ENCODE assay signal across 17 cellular contexts in genomic region chr5:124176692-124177091, GRCh38.
DNase-seq lines count a peak whose midpoint lies in the region; ATAC-seq, FAIRE-seq and TF ChIP-seq lines count a peak whose summit lies in the region.
"Had no signal": no experiment of that assay in that cellular context is flagged by ENCODE, and none has a peak within 500 bp of the region (broad histone marks: within the 10 kb centered on the region; RNA-seq: fewer than 3 reads in every experiment).

No MANE protein-coding gene starts in this region.

- TF ChIP-seq EP300 in HepG2 (IDR thresholded peaks at IDR 0.05; ENCODE audit: low read depth in 2 of 2, low read length in 2 of 2) (no peak), HepG2 (CRISPR knock-in tag; IDR thresholded peaks at IDR 0.05; ENCODE audit: borderline replicate concordance) (no peak)

- H3K4me3 ChIP-seq in left ventricle myocardium inferior, result no peak overlapping the region
- no peak overlapping the region for H3K4me3 ChIP-seq in tibial artery
- no peak overlapping the region for H3K4me3 ChIP-seq in HepG2 (replicated peaks in 1 of 3; ENCODE audit: insufficient read depth in 1 of 3, low read depth in 2 of 3, low read length in 3 of 3)
- no peak overlapping the region for H3K4me3 ChIP-seq in Peyer's patch
- H3K4me3 ChIP-seq: tibial nerve had no signal

- TF ChIP-seq CTCF in left ventricle myocardium inferior (IDR thresholded peaks at IDR 0.05; ENCODE audit: borderline replicate concordance) (peak; percentile 53), tibial artery (IDR thresholded peaks at IDR 0.05) (peak in 1 of 2 experiments; percentile 30), HepG2 (CRISPR knock-in tag; IDR thresholded peaks at IDR 0.05) (no peak), Peyer's patch (IDR thresholded peaks at IDR 0.05) (no peak)

- BruUV-seq in HepG2 (replicated peaks; lab: Mats Ljungman, UMichigan), result no TSS peak

- H2AFZ ChIP-seq in HepG2 (ENCODE audit: low read length), result no peak overlapping the region

- TF ChIP-seq POLR2A in HepG2 (IDR thresholded peaks at IDR 0.05; ENCODE audit: insufficient read depth in 1 of 2, low read depth in 2 of 2, low read length in 2 of 2) (no peak), Peyer's patch (IDR thresholded peaks at IDR 0.05) (no peak)

- DNase-seq in DMS53 (lab: John Stamatoyannopoulos, UW), result peak; percentile 31
- no peak for DNase-seq in DMS53 treated with DMSO at 0.1 percent for 48 hours (lab: John Stamatoyannopoulos, UW; ENCODE audit: unreplicated experiment)
- DNase-seq in amniotic epithelial cell (ENCODE audit: low read depth), result peak; percentile 17
- peak; percentile 28 for DNase-seq in left ventricle myocardium inferior
- peak; percentile 38 to 75 for DNase-seq in tibial artery
- no peak for DNase-seq in HepG2 (ENCODE audit: low spot score)
- DNase-seq in hepatic stellate cell (ENCODE audit: low spot score), result no peak
- DNase-seq in Peyer's patch, result no peak
- DNase-seq: activated CD8-positive, alpha-beta memory T cell treated with anti-CD3 and anti-CD28 coated beads for 24 hours; activated naive CD4-positive, alpha-beta T cell treated with anti-CD3 and anti-CD28 coated beads for 36 hours; foreskin fibroblast; kidney; stimulated activated CD4-positive, alpha-beta T cell treated with anti-CD3 and anti-CD28 coated beads, Interleukin-12 subunit alpha, Interleukin-12 subunit beta, amount 100 ng/mL, for 4 hours had no signal

- in situ Hi-C loops in HepG2 (cut with HindIII; ENCODE audit: extremely low pct_ligation_motif_present, low pct_unique_long_range_greater_than_20kb), result no loop called here

- no peaks in the 10 kb centered on the region for H3K36me3 ChIP-seq in left ventricle myocardium inferior
- no peaks in the 10 kb centered on the region for H3K36me3 ChIP-seq in tibial artery
- H3K36me3 ChIP-seq in HepG2 (replicated peaks in 1 of 2; ENCODE audit: control insufficient read depth in 1 of 2, insufficient read depth in 2 of 2, low read length in 2 of 2), result no peaks in the 10 kb centered on the region
- H3K36me3 ChIP-seq in Peyer's patch, result no peaks in the 10 kb centered on the region
- H3K36me3 ChIP-seq: tibial nerve had no signal

- no peaks in the 10 kb centered on the region for H3K27me3 ChIP-seq in left ventricle myocardium inferior (ENCODE audit: low read depth)
- no peaks in the 10 kb centered on the region for H3K27me3 ChIP-seq in tibial artery
- H3K27me3 ChIP-seq in HepG2 (ENCODE audit: control insufficient read depth in 1 of 2, insufficient read depth in 2 of 2, low read length in 2 of 2), result no peaks in the 10 kb centered on the region
- H3K27me3 ChIP-seq in Peyer's patch, result no peaks in the 10 kb centered on the region
- H3K27me3 ChIP-seq: tibial nerve had no signal

- CTCF ChIA-PET in HepG2 (lab: Yijun Ruan, JAX; ENCODE audit: low intra/inter-chr PET ratio, low total read pairs), result no interaction called here

- H3K79me2 ChIP-seq in HepG2 (ENCODE audit: insufficient read depth, low read length), result no peaks in the 10 kb centered on the region

- H3K9me3 ChIP-seq in left ventricle myocardium inferior (replicated peaks), result peaks cover 33% of the 10 kb centered on the region
- peaks cover 0 to 9% (median 9%) of the 10 kb centered on the region in 3 donors for H3K9me3 ChIP-seq in tibial artery
- peaks cover 23% of the 10 kb centered on the region for H3K9me3 ChIP-seq in HepG2 (ENCODE audit: low read length)
- H3K9me3 ChIP-seq in Peyer's patch, result no peaks in the 10 kb centered on the region

- no peak overlapping the region for H3K4me2 ChIP-seq in HepG2 (ENCODE audit: low read depth, low read length)
- H3K4me2 ChIP-seq: KMS-11 had no signal

- no peak overlapping the region for H3K27ac ChIP-seq in left ventricle myocardium inferior (replicated peaks)
- no peak overlapping the region for H3K27ac ChIP-seq in tibial artery
- H3K27ac ChIP-seq in HepG2 (ENCODE audit: extremely low read length, insufficient read depth, low read length), result no peak overlapping the region
- no peak overlapping the region for H3K27ac ChIP-seq in Peyer's patch
- H3K27ac ChIP-seq: KMS-11, tibial nerve had no signal

- no peak for TF ChIP-seq RAD21 in HepG2 (CRISPR knock-in tag; IDR thresholded peaks at IDR 0.05)

- no peak for ATAC-seq in HepG2
- ATAC-seq: natural killer cell treated with Interleukin-12 subunit alpha and Interleukin-12 subunit beta and Interleukin-15 and Interleukin-18, amount 100 ng/mL, for 72 hours had no signal

- no peaks in the 10 kb centered on the region for H4K20me1 ChIP-seq in HepG2 (ENCODE audit: insufficient read depth, low read length)

- H3K4me1 ChIP-seq in left ventricle myocardium inferior (peaks cover 6% of the 10 kb centered on the region), tibial artery (peaks cover 0 to 10% (median 2%) of the 10 kb centered on the region in 4 donors), HepG2 (ENCODE audit: insufficient read depth, low read length) (no peaks in the 10 kb centered on the region), Peyer's patch (peaks cover 0 to 4% (median 0%) of the 10 kb centered on the region in 4 donors)
- H3K4me1 ChIP-seq: tibial nerve had no signal

- FAIRE-seq in HepG2 (lab: Jason Lieb, UNC), result no peak
- FAIRE-seq: D721Med had no signal

- intact Hi-C loops in left ventricle myocardium inferior (cut with micrococcal nuclease) (no loop called here), tibial artery (cut with DNase I; ENCODE audit: low total_unique reads) (no loop called here), HepG2 (cut with micrococcal nuclease; ENCODE audit: unreplicated experiment) (no loop called here)

- H3K9ac ChIP-seq in HepG2 (ENCODE audit: insufficient read depth, low read depth, low read length), result no peak overlapping the region
- H3K9ac ChIP-seq: KMS-11 had no signal

- POLR2A ChIA-PET in HepG2 (lab: Yijun Ruan, JAX), result no interaction called here

TF ChIP-seq in HepG2, 621 proteins besides CTCF, POLR2A, EP300 and RAD21 (continues in another document):
- TF ChIP-seq ZNF207 (IDR thresholded peaks at IDR 0.05; ENCODE audit: borderline replicate concordance) (no peak), FOXJ3 (CRISPR knock-in tag; IDR thresholded peaks at IDR 0.05; ENCODE audit: borderline replicate concordance) (no peak), ZNF720 (CRISPR knock-in tag; IDR thresholded peaks at IDR 0.05) (no peak), KDM5B (CRISPR knock-in tag; IDR thresholded peaks at IDR 0.05; ENCODE audit: borderline replicate concordance) (no peak), ZSCAN30 (CRISPR knock-in tag; IDR thresholded peaks at IDR 0.05) (no peak), ARID2 (CRISPR knock-in tag; IDR thresholded peaks at IDR 0.05; ENCODE audit: borderline replicate concordance) (no peak)
- TF ChIP-seq, protein P1, sequence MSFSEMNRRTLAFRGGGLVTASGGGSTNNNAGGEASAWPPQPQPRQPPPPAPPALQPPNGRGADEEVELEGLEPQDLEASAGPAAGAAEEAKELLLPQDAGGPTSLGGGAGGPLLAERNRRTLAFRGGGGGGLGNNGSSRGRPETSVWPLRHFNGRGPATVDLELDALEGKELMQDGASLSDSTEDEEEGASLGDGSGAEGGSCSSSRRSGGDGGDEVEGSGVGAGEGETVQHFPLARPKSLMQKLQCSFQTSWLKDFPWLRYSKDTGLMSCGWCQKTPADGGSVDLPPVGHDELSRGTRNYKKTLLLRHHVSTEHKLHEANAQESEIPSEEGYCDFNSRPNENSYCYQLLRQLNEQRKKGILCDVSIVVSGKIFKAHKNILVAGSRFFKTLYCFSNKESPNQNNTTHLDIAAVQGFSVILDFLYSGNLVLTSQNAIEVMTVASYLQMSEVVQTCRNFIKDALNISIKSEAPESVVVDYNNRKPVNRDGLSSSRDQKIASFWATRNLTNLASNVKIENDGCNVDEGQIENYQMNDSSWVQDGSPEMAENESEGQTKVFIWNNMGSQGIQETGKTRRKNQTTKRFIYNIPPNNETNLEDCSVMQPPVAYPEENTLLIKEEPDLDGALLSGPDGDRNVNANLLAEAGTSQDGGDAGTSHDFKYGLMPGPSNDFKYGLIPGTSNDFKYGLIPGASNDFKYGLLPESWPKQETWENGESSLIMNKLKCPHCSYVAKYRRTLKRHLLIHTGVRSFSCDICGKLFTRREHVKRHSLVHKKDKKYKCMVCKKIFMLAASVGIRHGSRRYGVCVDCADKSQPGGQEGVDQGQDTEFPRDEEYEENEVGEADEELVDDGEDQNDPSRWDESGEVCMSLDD (CRISPR knock-in tag; IDR thresholded peaks at IDR 0.05; ENCODE audit: borderline replicate concordance), result no peak
- TF ChIP-seq, protein P2, sequence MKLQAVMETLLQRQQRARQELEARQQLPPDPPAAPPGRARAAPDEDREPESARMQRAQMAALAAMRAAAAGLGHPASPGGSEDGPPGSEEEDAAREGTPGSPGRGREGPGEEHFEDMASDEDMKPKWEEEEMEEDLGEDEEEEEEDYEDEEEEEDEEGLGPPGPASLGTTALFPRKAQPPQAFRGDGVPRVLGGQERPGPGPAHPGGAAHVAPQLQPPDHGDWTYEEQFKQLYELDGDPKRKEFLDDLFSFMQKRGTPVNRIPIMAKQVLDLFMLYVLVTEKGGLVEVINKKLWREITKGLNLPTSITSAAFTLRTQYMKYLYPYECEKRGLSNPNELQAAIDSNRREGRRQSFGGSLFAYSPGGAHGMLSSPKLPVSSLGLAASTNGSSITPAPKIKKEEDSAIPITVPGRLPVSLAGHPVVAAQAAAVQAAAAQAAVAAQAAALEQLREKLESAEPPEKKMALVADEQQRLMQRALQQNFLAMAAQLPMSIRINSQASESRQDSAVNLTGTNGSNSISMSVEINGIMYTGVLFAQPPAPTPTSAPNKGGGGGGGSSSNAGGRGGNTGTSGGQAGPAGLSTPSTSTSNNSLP (IDR thresholded peaks at IDR 0.05; ENCODE audit: low read depth, low read length), result no peak

Comparison
In these comparisons a context has a peak if more than half of its experiments do, and no peak if none do; other contexts are left out.
1. DNase-seq: peak in DMS53 (single experiment), amniotic epithelial cell (single experiment), left ventricle myocardium inferior (single experiment) and tibial artery (2 of 2); none in DMS53 treated with DMSO at 0.1 percent for 48 hours (single experiment), HepG2 (single experiment), hepatic stellate cell (single experiment) and Peyer's patch (0 of 3).